1 cellular context compared by ENCODE assay signal in the genomic region with DNA sequence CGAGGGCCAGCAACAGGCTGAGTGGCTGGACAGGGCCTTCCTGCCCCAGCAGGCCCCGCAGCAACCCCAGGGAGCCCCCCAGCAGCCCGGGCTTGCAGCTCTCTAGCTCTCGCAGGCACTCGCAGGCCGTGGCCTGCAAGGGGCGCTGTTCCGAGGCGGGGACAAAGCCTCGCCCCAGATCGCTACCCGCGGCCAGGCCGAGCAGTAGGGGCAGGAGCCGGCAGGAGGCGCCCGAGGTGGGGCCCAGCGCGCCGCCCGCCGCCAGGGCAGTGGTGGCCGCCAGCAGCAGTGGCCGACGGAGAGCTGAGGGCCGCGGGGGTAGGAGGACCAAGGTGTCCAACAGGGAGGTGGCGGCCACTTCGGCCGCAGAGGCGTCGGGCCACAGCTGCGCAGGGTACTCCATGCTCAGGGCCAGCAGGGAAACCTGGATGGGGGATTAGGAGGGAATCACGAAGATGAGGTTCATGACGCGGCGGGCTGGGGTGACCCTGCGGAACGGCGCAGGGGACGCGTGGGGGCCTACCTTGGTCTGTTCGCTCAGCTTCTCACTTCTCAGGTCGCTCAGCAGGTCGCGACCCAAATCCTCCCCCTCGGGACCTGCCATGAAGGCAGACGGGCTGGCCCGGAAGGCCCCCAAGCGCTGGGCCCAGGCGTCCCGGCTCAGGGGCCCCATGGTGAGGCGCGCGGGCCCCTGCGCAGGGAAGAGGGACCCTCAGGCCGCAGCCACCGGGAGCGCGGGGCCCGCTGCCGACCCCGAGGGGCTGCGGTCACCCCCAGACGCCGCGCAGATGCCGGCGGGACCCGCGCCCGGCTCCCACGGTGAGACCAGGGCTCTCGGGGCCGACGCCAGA.
TF ChIP-seq lines count a peak whose summit lies in the region.

No MANE protein-coding gene starts in this region.

TF ChIP-seq in neural cell, 6 proteins besides CTCF, POLR2A, EP300 and RAD21 (continued from another document):
- TF ChIP-seq, protein P1, sequence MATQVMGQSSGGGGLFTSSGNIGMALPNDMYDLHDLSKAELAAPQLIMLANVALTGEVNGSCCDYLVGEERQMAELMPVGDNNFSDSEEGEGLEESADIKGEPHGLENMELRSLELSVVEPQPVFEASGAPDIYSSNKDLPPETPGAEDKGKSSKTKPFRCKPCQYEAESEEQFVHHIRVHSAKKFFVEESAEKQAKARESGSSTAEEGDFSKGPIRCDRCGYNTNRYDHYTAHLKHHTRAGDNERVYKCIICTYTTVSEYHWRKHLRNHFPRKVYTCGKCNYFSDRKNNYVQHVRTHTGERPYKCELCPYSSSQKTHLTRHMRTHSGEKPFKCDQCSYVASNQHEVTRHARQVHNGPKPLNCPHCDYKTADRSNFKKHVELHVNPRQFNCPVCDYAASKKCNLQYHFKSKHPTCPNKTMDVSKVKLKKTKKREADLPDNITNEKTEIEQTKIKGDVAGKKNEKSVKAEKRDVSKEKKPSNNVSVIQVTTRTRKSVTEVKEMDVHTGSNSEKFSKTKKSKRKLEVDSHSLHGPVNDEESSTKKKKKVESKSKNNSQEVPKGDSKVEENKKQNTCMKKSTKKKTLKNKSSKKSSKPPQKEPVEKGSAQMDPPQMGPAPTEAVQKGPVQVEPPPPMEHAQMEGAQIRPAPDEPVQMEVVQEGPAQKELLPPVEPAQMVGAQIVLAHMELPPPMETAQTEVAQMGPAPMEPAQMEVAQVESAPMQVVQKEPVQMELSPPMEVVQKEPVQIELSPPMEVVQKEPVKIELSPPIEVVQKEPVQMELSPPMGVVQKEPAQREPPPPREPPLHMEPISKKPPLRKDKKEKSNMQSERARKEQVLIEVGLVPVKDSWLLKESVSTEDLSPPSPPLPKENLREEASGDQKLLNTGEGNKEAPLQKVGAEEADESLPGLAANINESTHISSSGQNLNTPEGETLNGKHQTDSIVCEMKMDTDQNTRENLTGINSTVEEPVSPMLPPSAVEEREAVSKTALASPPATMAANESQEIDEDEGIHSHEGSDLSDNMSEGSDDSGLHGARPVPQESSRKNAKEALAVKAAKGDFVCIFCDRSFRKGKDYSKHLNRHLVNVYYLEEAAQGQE (IDR thresholded peaks at IDR 0.05; ENCODE audit: borderline replicate concordance): no peak
